8 cellular contexts compared by ENCODE assay signal in the genomic region with DNA sequence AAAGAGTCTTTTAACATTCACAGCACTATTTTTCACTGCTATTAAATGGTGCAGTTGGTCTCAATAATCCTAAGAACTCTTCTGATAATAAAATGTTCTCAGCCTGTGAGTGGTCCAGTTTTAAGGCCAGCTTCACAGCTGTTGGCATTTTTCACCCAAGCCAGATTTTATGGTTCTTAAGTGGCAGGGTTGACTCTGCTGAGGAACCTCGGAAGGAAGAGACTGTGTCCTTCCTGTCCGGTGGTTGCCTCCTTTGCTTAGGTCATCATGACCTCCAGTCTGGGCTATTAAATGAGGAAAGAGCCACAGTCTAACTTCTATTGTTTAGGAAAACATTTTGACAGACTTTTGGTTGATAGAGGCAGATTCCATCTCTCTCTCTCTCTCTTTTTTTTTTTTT.
"Had no signal": no experiment of that assay in that cellular context is flagged by ENCODE, and none has a peak within 500 bp of the region (broad histone marks: within the 10 kb centered on the region; RNA-seq: fewer than 3 reads in every experiment).

No MANE protein-coding gene starts in this region.

- DNase-seq: GM23248, GOT3, H7, HFFc6, IMR-90 had no signal

- H3K27ac ChIP-seq: GM23248 had no signal

- H3K9me3 ChIP-seq: HAP-1 had no signal

- H3K4me3 ChIP-seq: GM23248, HAP-1 had no signal

- ATAC-seq: HCT116 had no signal

- H3K9ac ChIP-seq: GM23248 had no signal

- FAIRE-seq: HTR-8/SVneo had no signal

- H2AFZ ChIP-seq: GM23248 had no signal

- H3K4me1 ChIP-seq: HAP-1 had no signal

- H3K36me3 ChIP-seq: HAP-1 had no signal
